In the genomic region with DNA sequence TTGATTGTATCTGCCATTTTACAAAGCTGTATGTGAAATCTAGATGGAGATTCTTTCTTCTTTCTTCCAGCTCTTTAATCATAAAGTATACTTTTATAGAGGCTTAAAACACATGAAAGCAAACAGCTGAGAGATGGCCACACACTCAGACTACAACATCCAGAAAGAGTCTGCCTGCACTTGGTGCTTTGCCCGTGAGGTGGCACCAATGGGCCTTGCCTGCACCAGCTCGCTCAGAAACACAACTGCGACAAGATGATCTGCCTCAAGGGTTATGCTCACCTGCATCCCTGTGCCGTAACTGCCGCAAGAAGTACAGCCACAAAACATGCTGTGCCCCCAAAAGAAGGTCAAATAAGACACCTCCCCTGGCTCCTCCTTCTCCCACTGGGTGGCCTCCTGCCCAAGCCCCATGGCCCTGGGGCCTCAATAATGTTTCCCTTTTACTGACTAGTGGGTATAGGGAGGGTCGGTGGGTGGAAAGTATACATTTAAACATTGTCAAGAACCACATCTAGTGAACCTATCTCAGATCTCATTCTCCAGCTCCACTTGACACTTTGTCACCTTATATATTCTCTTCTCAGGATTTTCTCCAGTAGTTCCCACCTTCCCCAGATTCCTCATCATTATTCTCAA, we compare ENCODE assay signal across 8 cellular contexts.
DNase-seq lines count a peak whose midpoint lies in the region; ATAC-seq and TF ChIP-seq lines count a peak whose summit lies in the region.

No MANE protein-coding gene starts in this region.

- no peaks in the 10 kb centered on the region for H3K4me1 ChIP-seq in testis

- H3K9me3 ChIP-seq in testis = no peaks in the 10 kb centered on the region

- WGBS in testis, 2 donors = 64 to 79% methylated on average over 6 of the region's 6 CpGs

- ATAC-seq in Right ventricle myocardium inferior (peak; percentile 37), HG02885 (IDR thresholded peaks at IDR 0.05; ENCODE audit: poor library complexity, unreplicated experiment) (no peak)

- peak in 2 of 3 experiments; percentile 32 to 44 for TF ChIP-seq CTCF in testis (IDR thresholded peaks at IDR 0.05)

- no peak overlapping the region for H3K4me3 ChIP-seq in testis

- TF ChIP-seq POLR2A in testis (IDR thresholded peaks at IDR 0.05) = no peak

- intact Hi-C loops in Right ventricle myocardium inferior (cut with DNase I) (loop anchor here (2.0 kb wide), 1 partner anchor 216 kb away; no protein-coding TSS in a partner anchor), cardiac septum (cut with DNase I) (loop anchor here (1.0 kb wide), 1 partner anchor 216 kb away; no protein-coding TSS in a partner anchor), testis (cut with DNase I; ENCODE audit: low total_unique reads) (no loop called here)

- no peaks in the 10 kb centered on the region for H3K27me3 ChIP-seq in testis

- DNase-seq in Right ventricle myocardium inferior (ENCODE audit: missing footprints) (no peak), cardiac septum (ENCODE audit: low spot score) (no peak), amniotic epithelial cell (ENCODE audit: low read depth) (peak; percentile 55), hypothalamus (lab: John Stamatoyannopoulos, UW) (peak in 34 of 51 donors; percentile 1 to 58 (median 17)), testis (peak; percentile 72), activated gamma-delta T cell treated with Interleukin-2 at 50 U/mL for 16 hours (no peak), GDM1 (lab: John Stamatoyannopoulos, UW) (no peak)

- no peak overlapping the region for H3K27ac ChIP-seq in testis

- H3K36me3 ChIP-seq in testis (ENCODE audit: low read depth, missing control alignments) = no peaks in the 10 kb centered on the region

Comparison
In these comparisons a context has a peak if more than half of its experiments do, and no peak if none do; other contexts are left out.
1. DNase-seq: peak in amniotic epithelial cell (single experiment), hypothalamus (34 of 51) and testis (single experiment); none in Right ventricle myocardium inferior (single experiment), cardiac septum (single experiment), activated gamma-delta T cell treated with Interleukin-2 at 50 U/mL for 16 hours (single experiment) and GDM1 (single experiment).